8 cellular contexts compared by ENCODE assay signal in genomic region chr19:19342086-19343015, GRCh38. TPM values are rescaled to one million over a fixed set of nuclear protein-coding genes. Genes with fewer than 3 reads are reported as not detected.
DNase-seq lines count a peak whose midpoint lies in the region; ATAC-seq and TF ChIP-seq lines count a peak whose summit lies in the region.

No MANE protein-coding gene starts in this region.

- no peaks in the 10 kb centered on the region for H3K27me3 Mint-ChIP-seq in MCF 10A (ENCODE audit: insufficient read depth, unreplicated experiment)

- ATAC-seq in GM18858 (IDR thresholded peaks at IDR 0.05; ENCODE audit: unreplicated experiment) (no peak), HG03095 (IDR thresholded peaks at IDR 0.05; ENCODE audit: unreplicated experiment) (no peak)

- no TSS peak for BruUV-seq in MCF 10A (replicated peaks; lab: Mats Ljungman, UMichigan)

- H3K27ac ChIP-seq in uterus = no peak overlapping the region

- TF ChIP-seq POLR2A in uterus (IDR thresholded peaks at IDR 0.05) = no peak

- POLR2A ChIA-PET in MCF 10A (lab: Yijun Ruan, JAX) = interaction anchor here (0.5 to 1.2 kb wide), 2 partner anchors 13 to 146 kb away, joined by 3 read pairs; no protein-coding TSS in a partner anchor

- H3K36me3 ChIP-seq in uterus = no peaks in the 10 kb centered on the region

- H3K4me3 ChIP-seq in AG09309 (ENCODE audit: control insufficient read depth, low read depth, low read length) (no peak overlapping the region), uterus (no peak overlapping the region)

- TF ChIP-seq CTCF in AG09309 (IDR thresholded peaks at IDR 0.05; ENCODE audit: control insufficient read depth, insufficient read depth, low read depth, low read length, missing control alignments) (peak; percentile 87), GM20000 (IDR thresholded peaks at IDR 0.05; ENCODE audit: extremely low read depth, missing control alignments) (peak; percentile 71), MCF 10A (IDR thresholded peaks at IDR 0.05; ENCODE audit: unreplicated experiment) (peak; percentile 89), uterus (IDR thresholded peaks at IDR 0.05) (peak; percentile 47 to 66 (median 54))

- H3K27ac Mint-ChIP-seq in MCF 10A (ENCODE audit: low read depth, unreplicated experiment) = no peak overlapping the region

- H3K9me3 Mint-ChIP-seq in MCF 10A (ENCODE audit: unreplicated experiment) = no peaks in the 10 kb centered on the region

- CTCF ChIA-PET in MCF 10A (lab: Yijun Ruan, JAX) = interaction anchor here (0.6 to 2.8 kb wide), 28 partner anchors 9 to 337 kb away, joined by 3 to 35 read pairs (median 4); no protein-coding TSS in a partner anchor

- H3K4me3 Mint-ChIP-seq in MCF 10A (ENCODE audit: unreplicated experiment) = no peak overlapping the region

- DNase-seq in AG09309 (ENCODE audit: low read depth) (no peak), GM20000 (ENCODE audit: low spot score) (peak; percentile 65), NCI-H69 (lab: John Stamatoyannopoulos, UW) (peak; percentile 58), MCF 10A (ENCODE audit: unreplicated experiment) (peak; percentile 66), kidney tubule cell (ENCODE audit: low spot score) (peak; percentile 63), uterus (peak; percentile 32 to 48)

- no peaks in the 10 kb centered on the region for H3K4me1 Mint-ChIP-seq in MCF 10A (ENCODE audit: insufficient read depth, unreplicated experiment)

- H3K4me1 ChIP-seq in uterus = no peaks in the 10 kb centered on the region

- peaks cover 52% of the 10 kb centered on the region for H3K36me3 Mint-ChIP-seq in MCF 10A (ENCODE audit: insufficient read depth, unreplicated experiment)

- H3K9me3 ChIP-seq in uterus = no peaks in the 10 kb centered on the region

- intact Hi-C loops in MCF 10A (cut with micrococcal nuclease) (loop anchor here (1.0 kb wide), 1 partner anchor 196 kb away; no protein-coding TSS in a partner anchor), uterus (cut with DNase I; ENCODE audit: low total_unique reads) (no loop called here)

- no peaks in the 10 kb centered on the region for H3K27me3 ChIP-seq in uterus

RNA-seq across cellular contexts. Expression of gene MAU2, which starts 21.7 kb away (rescaled TPM):
- total RNA-seq in MCF 10A (2022) = 50.1 and 55.9 TPM in 2 replicates
- total RNA-seq in uterus = 10 to 100 TPM; 32.4 to 87.6 (median 70.0) TPM

RNA-seq across cellular contexts. Expression of gene SUGP1, which starts 22.0 kb away (rescaled TPM):
- total RNA-seq in MCF 10A (2022) (46.0 and 51.1 TPM in 2 replicates), uterus (10 to 100 TPM in 2 of 4 donors, 1 to 10 TPM in 2; 9.5 to 43.6 (median 14.0) TPM)
